ENCODE assay signal across 24 cellular contexts in genomic region chr5:93807860-93808259, GRCh38.
DNase-seq lines count a peak whose midpoint lies in the region; ATAC-seq and TF ChIP-seq lines count a peak whose summit lies in the region.
"Had no signal": no experiment of that assay in that cellular context is flagged by ENCODE, and none has a peak within 500 bp of the region (broad histone marks: within the 10 kb centered on the region; RNA-seq: fewer than 3 reads in every experiment).

No MANE protein-coding gene starts in this region.

- H3K4me3 ChIP-seq in LNCaP clone FGC (ENCODE audit: low read depth, low read length): no peak overlapping the region
- H3K4me3 ChIP-seq: A549; BLaER1 treated with 17β-estradiol and CSF1 and Interleukin-3, amounts not matched to agents 10 nM and 100 nM; GM12878; GM23248 had no signal

- DNase-seq in LNCaP clone FGC (ENCODE audit: low read depth) (peak; percentile 17), NCI-H2227 treated with DMSO at 0.1 percent for 48 hours (lab: John Stamatoyannopoulos, UW) (peak; percentile 67), NCI-H748 treated with DMSO at 0.1 percent for 48 hours (lab: John Stamatoyannopoulos, UW) (peak; percentile 91), mucosa of gallbladder (ENCODE audit: low spot score) (peak; percentile 50), NCI-H524 treated with DMSO at 0.1 percent for 48 hours (lab: John Stamatoyannopoulos, UW) (no peak)
- DNase-seq: 8988T; ACHN; AML-193; BE2C; CD4-positive, alpha-beta T cell; CD8-positive, alpha-beta memory T cell; DMS 273 treated with DMSO at 0.1 percent for 48 hours; DMS79; EL; GDM1; GM23248; H7; HCEC 1CT had no signal

- no peak for TF ChIP-seq CTCF in LNCaP clone FGC (IDR thresholded peaks at IDR 0.05; ENCODE audit: control insufficient read depth, extremely low read depth, insufficient read depth)

- ATAC-seq in GM19328 (IDR thresholded peaks at IDR 0.05; ENCODE audit: unreplicated experiment) (no peak), GM18873 (IDR thresholded peaks at IDR 0.05; ENCODE audit: low FRiP score, unreplicated experiment) (no peak), HG03025 (IDR thresholded peaks at IDR 0.05; ENCODE audit: low FRiP score, unreplicated experiment) (no peak)
- ATAC-seq: A549, GM12878 had no signal
